22 cellular contexts compared by ENCODE assay signal in genomic region chr1:183407961-183408360, GRCh38. TPM values are rescaled to one million over a fixed set of nuclear protein-coding genes. Genes with fewer than 3 reads are reported as not detected.
"Had no signal": no experiment of that assay in that cellular context is flagged by ENCODE, and none has a peak within 500 bp of the region (broad histone marks: within the 10 kb centered on the region; RNA-seq: fewer than 3 reads in every experiment).

No MANE protein-coding gene starts in this region.

- H3K27ac ChIP-seq: PC-9, Peyer's patch had no signal

- H3K4me2 ChIP-seq: PC-9, SK-N-SH had no signal

- H3K9ac ChIP-seq: SK-N-SH had no signal

- H3K9me3 ChIP-seq: Peyer's patch, SK-N-SH had no signal

- H3K36me3 ChIP-seq: Peyer's patch had no signal

- ATAC-seq: HepG2 had no signal

- H2AFZ ChIP-seq: PC-9 had no signal

- H3K4me1 ChIP-seq: Peyer's patch had no signal

- DNase-seq: IMR-90, Kasumi-1, KG1, MV-4-11, NCI-H1048, NCI-H1105, NCI-H1417, NCI-H146, NCI-H1694 treated with DMSO at 0.1 percent for 48 hours, NCI-H1930, NCI-H2081, NCI-H2107, NCI-H2227 treated with DMSO at 0.1 percent for 48 hours, NCI-H524, NCI-H526 treated with DMSO at 0.1 percent for 48 hours, NCI-H748 treated with DMSO at 0.1 percent for 48 hours, OCI-M1, PC-9, Peyer's patch, SHP77, SK-N-SH had no signal

- H3K27me3 ChIP-seq: Peyer's patch had no signal

- H3K4me3 ChIP-seq: PC-9, Peyer's patch had no signal

RNA-seq across cellular contexts. Expression of gene NMNAT2, which starts 10.2 kb away (rescaled TPM):
- total RNA-seq: HepG2 had no signal
- polyA plus RNA-seq: HepG2 had no signal
